Comparison of ENCODE assay signal across 10 cellular contexts in the genomic region with DNA sequence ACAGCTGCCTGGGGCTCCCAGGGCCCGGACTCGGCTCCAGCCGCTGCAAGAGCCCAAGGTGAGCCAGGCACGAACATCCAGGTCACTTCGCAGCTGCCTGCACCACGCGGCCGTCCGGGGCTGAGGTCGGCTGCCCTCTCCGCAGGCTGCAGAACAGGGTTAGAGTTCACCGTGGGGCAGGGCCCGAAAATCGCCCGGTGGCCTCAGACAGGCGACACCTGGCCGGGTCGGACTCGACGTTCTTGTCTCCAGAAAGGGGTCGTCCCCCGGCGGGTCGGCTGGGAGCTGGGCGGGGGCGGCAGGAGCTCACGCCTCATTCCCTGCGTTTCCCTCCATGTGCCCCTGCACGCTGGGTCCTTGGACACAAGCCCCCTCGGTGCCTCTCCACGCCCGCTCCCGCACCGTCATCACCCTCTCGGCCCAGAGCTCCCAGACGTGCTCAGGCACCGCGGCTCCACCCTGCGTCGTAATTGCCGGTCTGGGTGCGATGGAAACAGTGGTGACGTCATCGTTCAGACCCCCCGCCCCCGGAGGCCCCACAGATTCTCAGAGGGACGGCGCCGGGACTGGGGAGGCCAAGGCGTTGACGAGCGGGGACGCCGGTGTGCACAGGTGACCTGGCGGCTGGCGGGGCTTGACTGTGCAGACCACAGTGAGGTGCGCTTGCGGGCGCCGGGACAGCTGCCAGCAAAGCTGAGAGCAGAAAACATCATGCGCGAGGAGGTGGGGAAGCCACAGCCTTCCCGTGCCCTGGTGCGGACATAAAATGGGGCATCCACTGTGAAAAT. TPM values are rescaled to one million over a fixed set of nuclear protein-coding genes. Genes with fewer than 3 reads are reported as not detected.
DNase-seq lines count a peak whose midpoint lies in the region; ATAC-seq and TF ChIP-seq lines count a peak whose summit lies in the region.
"Had no signal": no experiment of that assay in that cellular context is flagged by ENCODE, and none has a peak within 500 bp of the region (broad histone marks: within the 10 kb centered on the region; RNA-seq: fewer than 3 reads in every experiment).

No MANE protein-coding gene starts in this region.

- H3K4me3 Mint-ChIP-seq in activated naive CD8-positive, alpha-beta T cell: peak overlapping the region; percentile 44

- DNase-seq in NCI-H2029 treated with DMSO at 0.1 percent for 48 hours (lab: John Stamatoyannopoulos, UW) (peak; percentile 7), NCI-H2029 (lab: John Stamatoyannopoulos, UW) (no peak), left lung (no peak), GDM1 (lab: John Stamatoyannopoulos, UW) (no peak)
- DNase-seq in stimulated activated naive CD4-positive, alpha-beta T cell (lab: John Stamatoyannopoulos, UW): peak; percentile 54 to 77 (median 72)

- H3K36me3 ChIP-seq in left lung: peaks cover 0 to 30% of the 10 kb centered on the region in 2 donors

- peaks cover 0 to 20% of the 10 kb centered on the region in 2 donors for H3K4me1 ChIP-seq in left lung

- H3K27ac ChIP-seq in left lung: no peak overlapping the region
- H3K27ac ChIP-seq: C4-2B had no signal

- H3K27me3 ChIP-seq in left lung: peaks cover 54 to 67% of the 10 kb centered on the region in 2 donors

- ATAC-seq in SK-N-SH treated with all-trans-retinoic acid at 6 μM for 48 hours (peak; percentile 32), left lung (peak; percentile 52), HG02610 (IDR thresholded peaks at IDR 0.05; ENCODE audit: unreplicated experiment) (no peak)

- H3K9me3 ChIP-seq in left lung: no peaks in the 10 kb centered on the region

- no peaks in the 10 kb centered on the region for H3K36me3 Mint-ChIP-seq in activated naive CD8-positive, alpha-beta T cell

- no peak overlapping the region for H3K4me3 ChIP-seq in left lung

- H3K27ac Mint-ChIP-seq in activated naive CD8-positive, alpha-beta T cell: no peak overlapping the region

- intact Hi-C loops in left lung (cut with DNase I): no loop called here

- TF ChIP-seq CTCF in left lung (IDR thresholded peaks at IDR 0.05): no peak

- peaks cover 10% of the 10 kb centered on the region for H3K27me3 Mint-ChIP-seq in activated naive CD8-positive, alpha-beta T cell

- peaks cover 21% of the 10 kb centered on the region for H3K4me1 Mint-ChIP-seq in activated naive CD8-positive, alpha-beta T cell (ENCODE audit: low read depth)

- H3K9me3 Mint-ChIP-seq in activated naive CD8-positive, alpha-beta T cell (ENCODE audit: low read depth): no peaks in the 10 kb centered on the region

TF ChIP-seq in SK-N-SH treated with all-trans-retinoic acid at 6 μM for 48 hours, 23 proteins besides CTCF, POLR2A, EP300 and RAD21 (continues in another document):
- TF ChIP-seq TSHZ2 (CRISPR knock-in tag; IDR thresholded peaks at IDR 0.05): no peak; the same call in 1 of the 2 replicates
- TF ChIP-seq ISL1 (CRISPR knock-in tag; IDR thresholded peaks at IDR 0.05): no peak
- TF ChIP-seq SNAI2 (CRISPR knock-in tag; IDR thresholded peaks at IDR 0.05): peak; percentile 74; the same call in 1 of the 2 replicates
- TF ChIP-seq, protein P1, sequence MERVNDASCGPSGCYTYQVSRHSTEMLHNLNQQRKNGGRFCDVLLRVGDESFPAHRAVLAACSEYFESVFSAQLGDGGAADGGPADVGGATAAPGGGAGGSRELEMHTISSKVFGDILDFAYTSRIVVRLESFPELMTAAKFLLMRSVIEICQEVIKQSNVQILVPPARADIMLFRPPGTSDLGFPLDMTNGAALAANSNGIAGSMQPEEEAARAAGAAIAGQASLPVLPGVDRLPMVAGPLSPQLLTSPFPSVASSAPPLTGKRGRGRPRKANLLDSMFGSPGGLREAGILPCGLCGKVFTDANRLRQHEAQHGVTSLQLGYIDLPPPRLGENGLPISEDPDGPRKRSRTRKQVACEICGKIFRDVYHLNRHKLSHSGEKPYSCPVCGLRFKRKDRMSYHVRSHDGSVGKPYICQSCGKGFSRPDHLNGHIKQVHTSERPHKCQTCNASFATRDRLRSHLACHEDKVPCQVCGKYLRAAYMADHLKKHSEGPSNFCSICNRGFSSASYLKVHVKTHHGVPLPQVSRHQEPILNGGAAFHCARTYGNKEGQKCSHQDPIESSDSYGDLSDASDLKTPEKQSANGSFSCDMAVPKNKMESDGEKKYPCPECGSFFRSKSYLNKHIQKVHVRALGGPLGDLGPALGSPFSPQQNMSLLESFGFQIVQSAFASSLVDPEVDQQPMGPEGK (CRISPR knock-in tag; IDR thresholded peaks at IDR 0.05; ENCODE audit: borderline replicate concordance): peak; percentile 55; the same call in 1 of the 2 replicates
- no peak for TF ChIP-seq ZNF8 (CRISPR knock-in tag; IDR thresholded peaks at IDR 0.05)
- TF ChIP-seq, protein P2, sequence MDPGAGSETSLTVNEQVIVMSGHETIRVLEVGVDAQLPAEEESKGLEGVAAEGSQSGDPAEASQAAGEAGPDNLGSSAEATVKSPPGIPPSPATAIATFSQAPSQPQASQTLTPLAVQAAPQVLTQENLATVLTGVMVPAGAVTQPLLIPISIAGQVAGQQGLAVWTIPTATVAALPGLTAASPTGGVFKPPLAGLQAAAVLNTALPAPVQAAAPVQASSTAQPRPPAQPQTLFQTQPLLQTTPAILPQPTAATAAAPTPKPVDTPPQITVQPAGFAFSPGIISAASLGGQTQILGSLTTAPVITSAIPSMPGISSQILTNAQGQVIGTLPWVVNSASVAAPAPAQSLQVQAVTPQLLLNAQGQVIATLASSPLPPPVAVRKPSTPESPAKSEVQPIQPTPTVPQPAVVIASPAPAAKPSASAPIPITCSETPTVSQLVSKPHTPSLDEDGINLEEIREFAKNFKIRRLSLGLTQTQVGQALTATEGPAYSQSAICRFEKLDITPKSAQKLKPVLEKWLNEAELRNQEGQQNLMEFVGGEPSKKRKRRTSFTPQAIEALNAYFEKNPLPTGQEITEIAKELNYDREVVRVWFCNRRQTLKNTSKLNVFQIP (CRISPR knock-in tag; IDR thresholded peaks at IDR 0.05; ENCODE audit: borderline replicate concordance, low read depth): no peak
- TF ChIP-seq, protein P3, sequence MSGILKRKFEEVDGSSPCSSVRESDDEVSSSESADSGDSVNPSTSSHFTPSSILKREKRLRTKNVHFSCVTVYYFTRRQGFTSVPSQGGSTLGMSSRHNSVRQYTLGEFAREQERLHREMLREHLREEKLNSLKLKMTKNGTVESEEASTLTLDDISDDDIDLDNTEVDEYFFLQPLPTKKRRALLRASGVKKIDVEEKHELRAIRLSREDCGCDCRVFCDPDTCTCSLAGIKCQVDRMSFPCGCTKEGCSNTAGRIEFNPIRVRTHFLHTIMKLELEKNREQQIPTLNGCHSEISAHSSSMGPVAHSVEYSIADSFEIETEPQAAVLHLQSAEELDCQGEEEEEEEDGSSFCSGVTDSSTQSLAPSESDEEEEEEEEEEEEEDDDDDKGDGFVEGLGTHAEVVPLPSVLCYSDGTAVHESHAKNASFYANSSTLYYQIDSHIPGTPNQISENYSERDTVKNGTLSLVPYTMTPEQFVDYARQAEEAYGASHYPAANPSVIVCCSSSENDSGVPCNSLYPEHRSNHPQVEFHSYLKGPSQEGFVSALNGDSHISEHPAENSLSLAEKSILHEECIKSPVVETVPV (CRISPR knock-in tag; IDR thresholded peaks at IDR 0.05): no peak
- no peak for TF ChIP-seq ZNF70 (CRISPR knock-in tag; IDR thresholded peaks at IDR 0.05)
- TF ChIP-seq ESRRG (CRISPR knock-in tag; IDR thresholded peaks at IDR 0.05): no peak
- no peak for TF ChIP-seq ZC3H10 (CRISPR knock-in tag; IDR thresholded peaks at IDR 0.05)
- no peak for TF ChIP-seq OSR1 (CRISPR knock-in tag; IDR thresholded peaks at IDR 0.05)
- no peak for TF ChIP-seq ZFP3 (CRISPR knock-in tag; IDR thresholded peaks at IDR 0.05)
- no peak for TF ChIP-seq TCF4 (CRISPR knock-in tag; IDR thresholded peaks at IDR 0.05; ENCODE audit: borderline replicate concordance)
- TF ChIP-seq BACH2 (CRISPR knock-in tag; IDR thresholded peaks at IDR 0.05; ENCODE audit: borderline replicate concordance): no peak
- no peak for TF ChIP-seq TOX (CRISPR knock-in tag; IDR thresholded peaks at IDR 0.05; ENCODE audit: borderline replicate concordance)
- no peak for TF ChIP-seq ZFP30 (CRISPR knock-in tag; IDR thresholded peaks at IDR 0.05)
- TF ChIP-seq PPARA (CRISPR knock-in tag; IDR thresholded peaks at IDR 0.05; ENCODE audit: borderline replicate concordance): peak; percentile 80; the same call in 1 of the 2 replicates
- no peak for TF ChIP-seq RARB (CRISPR knock-in tag; IDR thresholded peaks at IDR 0.05)

RNA-seq across cellular contexts. Expression of gene GRIN3B, which starts 4.0 kb away (rescaled TPM):
- 1 to 10 TPM in 1 of 2 donors, not detected in 1; 2.7 TPM for total RNA-seq in left lung
- total RNA-seq: activated CD8-positive, alpha-beta memory T cell treated with anti-CD3 and anti-CD28 coated beads for 36 hours had no signal

RNA-seq across cellular contexts. Expression of gene WDR18, which starts 12.1 kb away (rescaled TPM):
- total RNA-seq in left lung: 10 to 100 TPM; 36.1 to 40.7 TPM

RNA-seq across cellular contexts. Expression of gene TMEM259, which starts 24.7 kb away (rescaled TPM):
- 100 to 1,000 TPM; 135 to 154 TPM for total RNA-seq in left lung

RNA-seq across cellular contexts. Expression of gene RNU6-2, which starts 25.1 kb away (rescaled TPM):
- total RNA-seq in left lung: not detected
- total RNA-seq: activated CD8-positive, alpha-beta memory T cell treated with anti-CD3 and anti-CD28 coated beads for 36 hours had no signal

RNA-seq across cellular contexts. Expression of gene CNN2, which starts 30.2 kb away (rescaled TPM):
- 100 to 1,000 TPM; 250 to 259 TPM for total RNA-seq in left lung

Comparison
In these comparisons a context has a peak if more than half of its experiments do, and no peak if none do; other contexts are left out.
1. DNase-seq: peak in NCI-H2029 treated with DMSO at 0.1 percent for 48 hours (single experiment) and stimulated activated naive CD4-positive, alpha-beta T cell (6 of 6); none in NCI-H2029 (single experiment), left lung (0 of 2) and GDM1 (single experiment).